In the genomic region with DNA sequence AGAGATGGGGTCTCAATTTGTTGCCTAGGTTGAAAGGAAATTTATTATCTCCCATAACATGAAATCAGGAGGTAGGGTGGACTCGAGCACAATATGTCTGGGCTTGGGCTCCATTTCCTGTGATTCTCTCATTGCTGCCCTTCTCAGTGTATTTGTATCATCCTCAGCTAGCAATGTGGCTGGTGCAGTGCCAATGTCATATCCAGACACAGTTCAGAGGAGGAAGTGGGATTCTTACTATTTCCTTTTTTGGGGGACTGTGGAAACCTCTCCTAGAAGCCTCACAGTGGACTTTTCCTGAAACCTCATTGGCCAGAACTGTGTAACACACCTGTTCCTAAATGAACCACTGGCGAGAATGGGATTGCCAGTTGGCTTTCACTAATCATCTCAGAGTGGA, we compare ENCODE assay signal across 13 cellular contexts.
"Had no signal": no experiment of that assay in that cellular context is flagged by ENCODE, and none has a peak within 500 bp of the region (broad histone marks: within the 10 kb centered on the region; RNA-seq: fewer than 3 reads in every experiment).

No MANE protein-coding gene starts in this region.

- H3K4me3 ChIP-seq: hepatocyte, ovary, testis had no signal

- H3K27me3 ChIP-seq: hepatocyte, ovary, testis had no signal

- H3K4me2 ChIP-seq: hepatocyte had no signal

- DNase-seq: activated CD4-positive, alpha-beta memory T cell treated with anti-CD3 and anti-CD28 coated beads for 36 hours; activated CD4-positive, CD25-positive, alpha-beta regulatory T cell treated with anti-CD3 and anti-CD28 coated beads, Interleukin-2, amount 50 U/mL, for 72 hours; activated effector memory CD4-positive, alpha-beta T cell treated with anti-CD3 and anti-CD28 coated beads, Interleukin-2, amount 50 U/mL, for 16 hours; activated T-cell treated with anti-CD3 and anti-CD28 coated beads, Interleukin-2, amount 50 U/mL, for 4 hours; cerebellar nuclear complex; dermis blood vessel endothelial cell; erythroblast; ovary; stimulated activated CD4-positive, alpha-beta T cell treated with anti-CD3 and anti-CD28 coated beads, Interleukin-15, amount 100 ng/mL, for 24 hours; stimulated activated CD4-positive, alpha-beta T cell treated with anti-CD3 and anti-CD28 coated beads, Interleukin-4, amount 100 ng/mL, for 24 hours; stimulated activated naive CD8-positive, alpha-beta T cell treated with anti-CD3 and anti-CD28 coated beads, Interleukin-15, amount 100 ng/mL, for 72 hours; testis had no signal

- H3K36me3 ChIP-seq: ovary had no signal

- H3K27ac ChIP-seq: hepatocyte, ovary, testis had no signal

- H3K9me3 ChIP-seq: ovary, testis had no signal

- H2AFZ ChIP-seq: hepatocyte had no signal

- H3K79me2 ChIP-seq: hepatocyte had no signal
